Comparison of ENCODE assay signal across 23 cellular contexts in the genomic region with DNA sequence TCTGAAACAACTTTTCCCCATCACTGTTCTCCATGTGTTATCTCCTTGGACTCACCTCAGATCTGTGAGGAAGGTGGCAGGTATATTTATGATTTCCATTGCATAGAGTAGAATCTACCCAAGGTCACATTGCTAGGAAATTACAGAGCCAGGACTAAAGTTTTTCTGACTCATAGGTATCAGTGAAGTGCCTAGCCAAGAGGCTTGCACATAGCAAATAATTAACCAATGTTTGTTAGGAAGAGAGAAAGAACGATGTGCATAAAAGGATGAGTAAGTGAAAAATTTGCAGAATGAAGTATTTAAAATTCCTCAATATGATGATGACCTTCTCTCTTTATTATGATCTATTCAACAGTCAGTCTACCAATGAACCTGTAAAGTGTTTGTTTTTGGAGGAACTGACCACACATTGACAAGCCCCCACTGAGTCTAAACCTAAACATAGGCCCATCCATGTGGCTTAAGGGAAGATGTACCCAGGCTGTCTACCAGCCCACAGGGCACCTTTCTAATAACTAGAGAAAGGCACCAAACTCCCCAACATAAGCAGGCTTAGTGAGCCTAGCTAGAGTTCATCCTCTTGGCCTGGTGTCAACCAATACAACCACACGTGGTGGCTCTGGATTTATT.
A peak's percentile ranks its signal among the peaks of the same experiment; 100 is the strongest.
DNase-seq lines count a peak whose midpoint lies in the region; ATAC-seq, FAIRE-seq and TF ChIP-seq lines count a peak whose summit lies in the region.
"Had no signal": no experiment of that assay in that cellular context is flagged by ENCODE, and none has a peak within 500 bp of the region (broad histone marks: within the 10 kb centered on the region; RNA-seq: fewer than 3 reads in every experiment).

No MANE protein-coding gene starts in this region.

- H3K9me2 ChIP-seq in GM23338 (ENCODE audit: insufficient read depth) = no peaks in the 10 kb centered on the region

- in situ Hi-C loops in Caki2 (cut with HindIII; ENCODE audit: low pct_unique_long_range_greater_than_20kb, low sequenced_read_pairs) = no loop called here

- H3K27ac ChIP-seq in WERI-Rb-1 (no peak overlapping the region), pancreas (no peak overlapping the region), GM23338 (ENCODE audit: low read depth) (no peak overlapping the region)
- H3K27ac ChIP-seq: Peyer's patch, SJCRH30 had no signal

- H2AFZ ChIP-seq in GM23338 = no peak overlapping the region

- H3K79me2 ChIP-seq in GM23338 (replicated peaks; ENCODE audit: insufficient read depth) = no peaks in the 10 kb centered on the region

- peak; percentile 73 for ATAC-seq in left lobe of liver
- peak; percentile 62 to 82 (median 70) for ATAC-seq in pancreas
- ATAC-seq in GM23338 = no peak
- ATAC-seq: GM12878, K562 had no signal

- intact Hi-C loops in pancreas (cut with DNase I) = no loop called here

- H3K4me1 Mint-ChIP-seq in GM23338 = peaks cover 14% of the 10 kb centered on the region

- no peak overlapping the region for H3K4me3 ChIP-seq in WERI-Rb-1 (ENCODE audit: low read depth, low read length)
- no peak overlapping the region for H3K4me3 ChIP-seq in pancreas
- no peak overlapping the region for H3K4me3 ChIP-seq in GM23338
- H3K4me3 ChIP-seq: GM12878, K562, Peyer's patch, SJCRH30 had no signal

- TF ChIP-seq CTCF in WERI-Rb-1 (IDR thresholded peaks at IDR 0.05; ENCODE audit: low read depth, low read length) (no peak), pancreas (IDR thresholded peaks at IDR 0.05) (no peak), GM23338 (conservative IDR thresholded peaks at IDR 0.05; ENCODE audit: low read depth in 2 of 2) (no peak)

- FAIRE-seq in pancreas (lab: Jason Lieb, UNC) = no peak
- FAIRE-seq: A204.1, GM12878, K562 had no signal

- 34 to 35% methylated on average over 2 of the region's 2 CpGs for WGBS in pancreas, 2 donors

- no peak overlapping the region for H3K4me3 Mint-ChIP-seq in GM23338
- H3K4me3 Mint-ChIP-seq: HFFc6 had no signal

- H3K4me1 ChIP-seq in pancreas = peaks cover 0 to 4% (median 0%) of the 10 kb centered on the region in 3 donors
- H3K4me1 ChIP-seq in GM23338 (ENCODE audit: insufficient read depth) = peaks cover 17% of the 10 kb centered on the region
- H3K4me1 ChIP-seq: BE2C, Peyer's patch, SJCRH30 had no signal

- DNase-seq in Caki2 (ENCODE audit: low read depth) (peak; percentile 54), WERI-Rb-1 (peak; percentile 33), left lobe of liver (ENCODE audit: low spot score) (no peak), pancreas (no peak), cerebellar nuclear complex (lab: John Stamatoyannopoulos, UW) (no peak), GM23338 (ENCODE audit: low spot score) (no peak), NCI-H510A treated with DMSO at 0.1 percent for 48 hours (lab: John Stamatoyannopoulos, UW) (no peak)
- no peak for DNase-seq in stimulated activated CD4-positive, alpha-beta T cell treated with anti-CD3 and anti-CD28 coated beads, Interleukin-4, amount 100 ng/mL, for 4 hours
- DNase-seq: BE2C; DND-41; H7; HFFc6; MM.1S; NCI-H1092; NCI-H1436; NCI-H187 treated with DMSO at 0.1 percent for 48 hours; NCI-H2107; NK-92 treated with Interleukin-12 subunit alpha and Interleukin-12 subunit beta, amount 100 ng/mL, for 24 hours; Peyer's patch; SJCRH30 had no signal

- H4K20me1 ChIP-seq in GM23338 (replicated peaks; ENCODE audit: insufficient read depth) = no peaks in the 10 kb centered on the region

- no peaks in the 10 kb centered on the region for H3K36me3 Mint-ChIP-seq in GM23338 (ENCODE audit: low read depth)

- no peaks in the 10 kb centered on the region; the same call in 2 of the 3 replicates for H3K9me3 Mint-ChIP-seq in GM23338

- H3F3A ChIP-seq in GM23338 (replicated peaks; ENCODE audit: low read depth) = no peaks in the 10 kb centered on the region

- peaks cover 3% of the 10 kb centered on the region for H3K27me3 Mint-ChIP-seq in GM23338 (ENCODE audit: insufficient read depth, low read depth, poor library complexity)

- no peaks in the 10 kb centered on the region for H3K27me3 ChIP-seq in WERI-Rb-1 (ENCODE audit: insufficient read depth, low read depth, severe bottlenecking)
- H3K27me3 ChIP-seq in pancreas = no peaks in the 10 kb centered on the region
- no peaks in the 10 kb centered on the region for H3K27me3 ChIP-seq in GM23338 (ENCODE audit: insufficient read depth)
- H3K27me3 ChIP-seq: BE2C, Peyer's patch, SJCRH30 had no signal

- H3K36me3 ChIP-seq in WERI-Rb-1 (no peaks in the 10 kb centered on the region), pancreas (no peaks in the 10 kb centered on the region), GM23338 (ENCODE audit: insufficient read depth) (no peaks in the 10 kb centered on the region)
- H3K36me3 ChIP-seq: BE2C, Peyer's patch, SJCRH30 had no signal

- H3K9me3 ChIP-seq in WERI-Rb-1 (ENCODE audit: severe bottlenecking) (no peaks in the 10 kb centered on the region), pancreas (no peaks in the 10 kb centered on the region)
- H3K9me3 ChIP-seq: BE2C, Peyer's patch, SJCRH30 had no signal

- no peak overlapping the region for H3K27ac Mint-ChIP-seq in GM23338
- H3K27ac Mint-ChIP-seq: HFFc6 had no signal

- no peak overlapping the region for H3K4me2 ChIP-seq in GM23338

TF ChIP-seq in GM23338, 12 proteins besides CTCF, POLR2A, EP300 and RAD21 (continues in another document):
- TF ChIP-seq JUNB (IDR thresholded peaks at IDR 0.05; ENCODE audit: unreplicated experiment) (no peak), STAT1 (IDR thresholded peaks at IDR 0.05; ENCODE audit: unreplicated experiment) (no peak), POLR2AphosphoS5 (IDR thresholded peaks at IDR 0.05; ENCODE audit: low read depth) (no peak), ZNF331 (CRISPR knock-in tag; IDR thresholded peaks at IDR 0.05; ENCODE audit: low read depth) (no peak), NANOG (IDR thresholded peaks at IDR 0.05; ENCODE audit: borderline replicate concordance) (no peak), EZH2phosphoT487 (IDR thresholded peaks at IDR 0.05; ENCODE audit: unreplicated experiment) (no peak), ZNF114 (CRISPR knock-in tag; IDR thresholded peaks at IDR 0.05) (no peak), CREB1 (CRISPR knock-in tag; IDR thresholded peaks at IDR 0.05; ENCODE audit: low read depth) (no peak)
- TF ChIP-seq, protein P1, sequence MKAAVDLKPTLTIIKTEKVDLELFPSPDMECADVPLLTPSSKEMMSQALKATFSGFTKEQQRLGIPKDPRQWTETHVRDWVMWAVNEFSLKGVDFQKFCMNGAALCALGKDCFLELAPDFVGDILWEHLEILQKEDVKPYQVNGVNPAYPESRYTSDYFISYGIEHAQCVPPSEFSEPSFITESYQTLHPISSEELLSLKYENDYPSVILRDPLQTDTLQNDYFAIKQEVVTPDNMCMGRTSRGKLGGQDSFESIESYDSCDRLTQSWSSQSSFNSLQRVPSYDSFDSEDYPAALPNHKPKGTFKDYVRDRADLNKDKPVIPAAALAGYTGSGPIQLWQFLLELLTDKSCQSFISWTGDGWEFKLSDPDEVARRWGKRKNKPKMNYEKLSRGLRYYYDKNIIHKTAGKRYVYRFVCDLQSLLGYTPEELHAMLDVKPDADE (IDR thresholded peaks at IDR 0.05) = no peak

Comparison
In these comparisons a context has a peak if more than half of its experiments do, and no peak if none do; other contexts are left out.
1. DNase-seq: peak in Caki2 (single experiment) and WERI-Rb-1 (single experiment); none in left lobe of liver (single experiment), pancreas (0 of 6), cerebellar nuclear complex (0 of 2), GM23338 (single experiment), stimulated activated CD4-positive, alpha-beta T cell treated with anti-CD3 and anti-CD28 coated beads, Interleukin-4, amount 100 ng/mL, for 4 hours (0 of 2) and NCI-H510A treated with DMSO at 0.1 percent for 48 hours (single experiment).